Comparison of ENCODE assay signal across 9 cellular contexts in genomic region chr3:194203482-194204035, GRCh38.
DNase-seq lines count a peak whose midpoint lies in the region; ATAC-seq, FAIRE-seq and TF ChIP-seq lines count a peak whose summit lies in the region.
"Had no signal": no experiment of that assay in that cellular context is flagged by ENCODE, and none has a peak within 500 bp of the region (broad histone marks: within the 10 kb centered on the region; RNA-seq: fewer than 3 reads in every experiment).

No MANE protein-coding gene starts in this region.

- TF ChIP-seq RAD21 in liver (IDR thresholded peaks at IDR 0.05) (no peak), HepG2 (CRISPR knock-in tag; IDR thresholded peaks at IDR 0.05) (no peak)

- WGBS in liver = 80% methylated on average over 11 of the region's 11 CpGs
- WGBS in HepG2 (ENCODE audit: low lambda C conversion rate) = 61% methylated on average over 10 of the region's 11 CpGs
- 47% methylated on average over 7 of the region's 11 CpGs for WGBS in right lobe of liver (ENCODE audit: insufficient coverage, low coverage, low lambda C conversion rate, missing lambda C conversion rate)

- no TSS peak for BruUV-seq in HepG2 (replicated peaks; lab: Mats Ljungman, UMichigan)

- H3K4me3 ChIP-seq in liver (ENCODE audit: low read depth in 1 of 3, low read length in 3 of 3) (peak overlapping the region in 2 of 3 donors; percentile 28 to 61), HepG2 (replicated peaks in 1 of 3; ENCODE audit: insufficient read depth in 1 of 3, low read depth in 2 of 3, low read length in 3 of 3) (no peak overlapping the region), right lobe of liver (peak overlapping the region in 2 of 3 donors; percentile 25 to 53), gastrocnemius medialis (peak overlapping the region in 2 of 4 donors; percentile 20 to 36)

- H4K20me1 ChIP-seq in HepG2 (ENCODE audit: insufficient read depth, low read length) = no peaks in the 10 kb centered on the region

- peaks cover 62% of the 10 kb centered on the region for H3K27me3 Mint-ChIP-seq in activated CD4-positive, alpha-beta memory T cell treated with anti-CD3 and anti-CD28 coated beads, Interleukin-2, amount 10 ng/mL, durations not matched to agents 7 days and 5 days

- intact Hi-C loops in HepG2 (cut with micrococcal nuclease; ENCODE audit: unreplicated experiment) (no loop called here), right lobe of liver (cut with DNase I) (no loop called here), gastrocnemius medialis (cut with DNase I; ENCODE audit: low total_unique reads) (no loop called here)

- H3K9ac ChIP-seq in liver (ENCODE audit: low read depth in 1 of 2, low read length in 2 of 2) (no peak overlapping the region), HepG2 (ENCODE audit: insufficient read depth, low read depth, low read length) (no peak overlapping the region)

- CTCF ChIA-PET in HepG2 (lab: Yijun Ruan, JAX; ENCODE audit: low intra/inter-chr PET ratio, low total read pairs) = no interaction called here
- CTCF ChIA-PET in activated CD4-positive, alpha-beta memory T cell treated with anti-CD3 and anti-CD28 coated beads, Interleukin-2, amount 10 ng/mL, durations not matched to agents 7 days and 5 days (lab: Charles Lee) = interaction anchor here (1.0 kb wide), 1 partner anchor 112 kb away, joined by 5 read pairs; no protein-coding TSS in a partner anchor

- no peaks in the 10 kb centered on the region for H3K27me3 ChIP-seq in liver (ENCODE audit: control insufficient read depth in 4 of 4, insufficient read depth in 4 of 4, low read length in 3 of 4)
- H3K27me3 ChIP-seq in HepG2 (ENCODE audit: control insufficient read depth in 1 of 2, insufficient read depth in 2 of 2, low read length in 2 of 2) = peaks cover 3 to 44% of the 10 kb centered on the region in 2 experiments; a peak in 4 of 5 replicates
- H3K27me3 ChIP-seq in right lobe of liver = no peaks in the 10 kb centered on the region
- H3K27me3 ChIP-seq in gastrocnemius medialis = peaks cover 0 to 4% (median 0%) of the 10 kb centered on the region in 3 donors

- no peak for FAIRE-seq in HepG2 (lab: Jason Lieb, UNC)
- FAIRE-seq: D721Med had no signal

- no peak overlapping the region for H3K4me2 ChIP-seq in HepG2 (ENCODE audit: low read depth, low read length)

- H3K27ac ChIP-seq in liver (ENCODE audit: low read depth in 1 of 2, low read length in 2 of 2) (no peak overlapping the region), HepG2 (ENCODE audit: extremely low read length, insufficient read depth, low read length) (no peak overlapping the region), right lobe of liver (no peak overlapping the region), gastrocnemius medialis (no peak overlapping the region)

- H3K4me1 ChIP-seq in liver (ENCODE audit: control insufficient read depth in 4 of 4, insufficient read depth in 4 of 4, low read length in 3 of 4) = peaks cover 0 to 2% (median 0%) of the 10 kb centered on the region in 4 donors
- H3K4me1 ChIP-seq in HepG2 (ENCODE audit: insufficient read depth, low read length) = no peaks in the 10 kb centered on the region
- H3K4me1 ChIP-seq in right lobe of liver = peaks cover 0 to 3% (median 0%) of the 10 kb centered on the region in 4 donors
- peaks cover 0 to 9% of the 10 kb centered on the region in 2 donors for H3K4me1 ChIP-seq in gastrocnemius medialis

- peak overlapping the region; percentile 71 for H3K4me3 Mint-ChIP-seq in activated CD4-positive, alpha-beta memory T cell treated with anti-CD3 and anti-CD28 coated beads, Interleukin-2, amount 10 ng/mL, durations not matched to agents 7 days and 5 days

- in situ Hi-C loops in HepG2 (cut with HindIII; ENCODE audit: extremely low pct_ligation_motif_present, low pct_unique_long_range_greater_than_20kb) (no loop called here), gastrocnemius medialis (cut with MboI; ENCODE audit: low sequenced_read_pairs in 4 of 4) (no loop called here)

- no peaks in the 10 kb centered on the region for H3K36me3 Mint-ChIP-seq in activated CD4-positive, alpha-beta memory T cell treated with anti-CD3 and anti-CD28 coated beads, Interleukin-2, amount 10 ng/mL, durations not matched to agents 7 days and 5 days (ENCODE audit: low read depth)

- H3K4me1 Mint-ChIP-seq in activated CD4-positive, alpha-beta memory T cell treated with anti-CD3 and anti-CD28 coated beads, Interleukin-2, amount 10 ng/mL, durations not matched to agents 7 days and 5 days = peaks cover 27% of the 10 kb centered on the region

- TF ChIP-seq EP300 in HepG2 (IDR thresholded peaks at IDR 0.05; ENCODE audit: low read depth in 2 of 2, low read length in 2 of 2) = no peak
- no peak for TF ChIP-seq EP300 in HepG2 (CRISPR knock-in tag; IDR thresholded peaks at IDR 0.05; ENCODE audit: borderline replicate concordance)

- H3K9me3 ChIP-seq in liver (ENCODE audit: control insufficient read depth in 4 of 4, low read length in 3 of 4) = no peaks in the 10 kb centered on the region
- H3K9me3 ChIP-seq in HepG2 (ENCODE audit: low read length) = no peaks in the 10 kb centered on the region
- H3K9me3 ChIP-seq in right lobe of liver = no peaks in the 10 kb centered on the region
- H3K9me3 ChIP-seq in gastrocnemius medialis = no peaks in the 10 kb centered on the region

- DNase-seq in HepG2 (ENCODE audit: low spot score) = no peak
- no peak for DNase-seq in activated CD4-positive, alpha-beta memory T cell treated with anti-CD3 and anti-CD28 coated beads, Interleukin-2, amount 10 ng/mL, durations not matched to agents 7 days and 5 days
- no peak for DNase-seq in right lobe of liver
- no peak for DNase-seq in gastrocnemius medialis
- DNase-seq in NK-92 (lab: John Stamatoyannopoulos, UW; ENCODE audit: unreplicated experiment) = no peak
- no peak for DNase-seq in NCI-H2107 (lab: John Stamatoyannopoulos, UW)

- H3K9me3 Mint-ChIP-seq in activated CD4-positive, alpha-beta memory T cell treated with anti-CD3 and anti-CD28 coated beads, Interleukin-2, amount 10 ng/mL, durations not matched to agents 7 days and 5 days = no peaks in the 10 kb centered on the region

- no peak overlapping the region for H3K27ac Mint-ChIP-seq in activated CD4-positive, alpha-beta memory T cell treated with anti-CD3 and anti-CD28 coated beads, Interleukin-2, amount 10 ng/mL, durations not matched to agents 7 days and 5 days

- no peaks in the 10 kb centered on the region for H3K79me2 ChIP-seq in HepG2 (ENCODE audit: insufficient read depth, low read length)

- ATAC-seq in HepG2 = no peak
- no peak for ATAC-seq in right lobe of liver
- no peak for ATAC-seq in GM21381 (IDR thresholded peaks at IDR 0.05; ENCODE audit: unreplicated experiment)
- no peak for ATAC-seq in gastrocnemius medialis

- TF ChIP-seq POLR2A in HepG2 (IDR thresholded peaks at IDR 0.05; ENCODE audit: insufficient read depth in 1 of 2, low read depth in 2 of 2, low read length in 2 of 2) (no peak), right lobe of liver (IDR thresholded peaks at IDR 0.05) (no peak), gastrocnemius medialis (IDR thresholded peaks at IDR 0.05) (no peak)

- H3K36me3 ChIP-seq in liver (ENCODE audit: control insufficient read depth in 4 of 4, insufficient read depth in 3 of 4, low read depth in 1 of 4, low read length in 3 of 4) (no peaks in the 10 kb centered on the region), HepG2 (replicated peaks in 1 of 2; ENCODE audit: control insufficient read depth in 1 of 2, insufficient read depth in 2 of 2, low read length in 2 of 2) (no peaks in the 10 kb centered on the region), right lobe of liver (no peaks in the 10 kb centered on the region), gastrocnemius medialis (no peaks in the 10 kb centered on the region)

- TF ChIP-seq CTCF in liver (IDR thresholded peaks at IDR 0.05; ENCODE audit: low read depth, low read length, missing input control) (no peak), HepG2 (CRISPR knock-in tag; IDR thresholded peaks at IDR 0.05) (no peak), right lobe of liver (IDR thresholded peaks at IDR 0.05) (no peak), gastrocnemius medialis (IDR thresholded peaks at IDR 0.05 in 4 of 5, conservative IDR thresholded peaks at IDR 0.05 in 1 of 5) (no peak)

- POLR2A ChIA-PET in HepG2 (lab: Yijun Ruan, JAX) = interaction anchor here (0.5 kb wide), 1 partner anchor 61 kb away, joined by 5 read pairs; no protein-coding TSS in a partner anchor
- POLR2A ChIA-PET in activated CD4-positive, alpha-beta memory T cell treated with anti-CD3 and anti-CD28 coated beads, Interleukin-2, amount 10 ng/mL, durations not matched to agents 7 days and 5 days (lab: Charles Lee) = no interaction called here

- H2AFZ ChIP-seq in HepG2 (ENCODE audit: low read length) = no peak overlapping the region

TF ChIP-seq in liver, 16 proteins besides CTCF, POLR2A, EP300 and RAD21 (continues in another document):
- no peak for TF ChIP-seq EGR1 (IDR thresholded peaks at IDR 0.05; ENCODE audit: low read depth in 2 of 2)
- TF ChIP-seq GABPA (IDR thresholded peaks at IDR 0.05 in 1 of 2, conservative IDR thresholded peaks at IDR 0.05 in 1 of 2) = no peak
- TF ChIP-seq JUND (IDR thresholded peaks at IDR 0.05) = no peak

TF ChIP-seq in HepG2, 621 proteins besides CTCF, POLR2A, EP300 and RAD21 (continues in another document):
- TF ChIP-seq ZBTB8A (CRISPR knock-in tag; IDR thresholded peaks at IDR 0.05; ENCODE audit: borderline replicate concordance, low read depth) (no peak), RELA (CRISPR knock-in tag; IDR thresholded peaks at IDR 0.05) (no peak), ZNF446 (CRISPR knock-in tag; IDR thresholded peaks at IDR 0.05) (no peak), ATF7-NPFF (CRISPR knock-in tag; IDR thresholded peaks at IDR 0.05; ENCODE audit: low read depth) (no peak), ZNF33A (CRISPR knock-in tag; IDR thresholded peaks at IDR 0.05; ENCODE audit: borderline replicate concordance) (no peak), ZIK1 (CRISPR knock-in tag; IDR thresholded peaks at IDR 0.05; ENCODE audit: borderline replicate concordance, low read depth) (no peak), FOXA1 (IDR thresholded peaks at IDR 0.05) (no peak), FOXA1 (CRISPR knock-in tag; IDR thresholded peaks at IDR 0.05) (no peak), ZNF672 (CRISPR knock-in tag; IDR thresholded peaks at IDR 0.05) (no peak), FOSL2 (CRISPR knock-in tag; IDR thresholded peaks at IDR 0.05) (no peak), U2AF2 (IDR thresholded peaks at IDR 0.05; ENCODE audit: low read depth, low read length) (no peak), SYNCRIP (IDR thresholded peaks at IDR 0.05; ENCODE audit: insufficient read depth, low read depth, low read length) (no peak), ZNF496 (CRISPR knock-in tag; IDR thresholded peaks at IDR 0.05; ENCODE audit: insufficient replicate concordance) (no peak), HNRNPUL1 (IDR thresholded peaks at IDR 0.05; ENCODE audit: low read depth, low read length) (no peak), PRPF4 (IDR thresholded peaks at IDR 0.05; ENCODE audit: low read depth, low read length, poor library complexity, severe bottlenecking) (no peak)

Comparison
In these comparisons a context has a peak if more than half of its experiments do, and no peak if none do; other contexts are left out.
1. H3K4me3 ChIP-seq: peak in liver (2 of 3) and right lobe of liver (2 of 3); none in HepG2 (0 of 3).